ENCODE assay signal across 9 cellular contexts in genomic region chr7:134315679-134316538, GRCh38. TPM values are rescaled to one million over a fixed set of nuclear protein-coding genes. Genes with fewer than 3 reads are reported as not detected.
DNase-seq lines count a peak whose midpoint lies in the region; ATAC-seq, FAIRE-seq and TF ChIP-seq lines count a peak whose summit lies in the region.
"Had no signal": no experiment of that assay in that cellular context is flagged by ENCODE, and none has a peak within 500 bp of the region (broad histone marks: within the 10 kb centered on the region; RNA-seq: fewer than 3 reads in every experiment).

No MANE protein-coding gene starts in this region.

- peaks cover 5% of the 10 kb centered on the region for H3K4me1 ChIP-seq in IMR-90 (ENCODE audit: control insufficient read depth, insufficient read depth, low read length)
- peaks cover 5% of the 10 kb centered on the region for H3K4me1 ChIP-seq in iPS-15b (ENCODE audit: control insufficient read depth, insufficient read depth, low read length)
- peaks cover 2 to 7% of the 10 kb centered on the region in 2 donors for H3K4me1 ChIP-seq in small intestine (ENCODE audit: control insufficient read depth in 2 of 2, insufficient read depth in 1 of 2, low read depth in 1 of 2, low read length in 1 of 2)

- peak overlapping the region; percentile 91 for H3K4me2 ChIP-seq in IMR-90 (ENCODE audit: low read depth, low read length)

- peak overlapping the region; percentile 69 for H4K5ac ChIP-seq in IMR-90 (ENCODE audit: low read depth, low read length)

- H3K79me1 ChIP-seq in IMR-90 (ENCODE audit: low read depth in 1 of 2, low read length in 2 of 2), result peaks cover 17 to 20% of the 10 kb centered on the region in 2 experiments; a peak in 3 of 4 replicates

- H3K9ac ChIP-seq in IMR-90 (ENCODE audit: low read depth, low read length) (peak overlapping the region; percentile 93), iPS-15b (ENCODE audit: low read depth, low read length) (peak overlapping the region; percentile 81)

- peaks cover 5% of the 10 kb centered on the region; the same call in 1 of the 2 replicates for H3K9me1 ChIP-seq in IMR-90 (ENCODE audit: insufficient read depth, low read length)

- H3K4me3 ChIP-seq in IMR-90 (ENCODE audit: insufficient read depth, low read depth, low read length) (peak overlapping the region; percentile 55), iPS-15b (ENCODE audit: low read depth, low read length) (peak overlapping the region; percentile 91), small intestine (ENCODE audit: low read depth in 1 of 2, low read length in 2 of 2) (peak overlapping the region; percentile 86 to 93)

- no peak overlapping the region for H2BK15ac ChIP-seq in IMR-90 (ENCODE audit: low read depth, low read length)

- H3K36me3 ChIP-seq in IMR-90 (ENCODE audit: control insufficient read depth, insufficient read depth, low read length) (no peaks in the 10 kb centered on the region), iPS-15b (ENCODE audit: control insufficient read depth, insufficient read depth, low read length) (no peaks in the 10 kb centered on the region), small intestine (ENCODE audit: control insufficient read depth in 2 of 2, insufficient read depth in 2 of 2, low read length in 2 of 2) (no peaks in the 10 kb centered on the region)

- DNase-seq in SIG-M5 treated with dmso at 0.1 percent for 504 hours (lab: John Stamatoyannopoulos, UW; ENCODE audit: unreplicated experiment), result peak; percentile 4
- no peak for DNase-seq in SIG-M5 (lab: John Stamatoyannopoulos, UW)
- peak; percentile 16 for DNase-seq in IMR-90
- DNase-seq in amniotic epithelial cell (ENCODE audit: low read depth), result peak; percentile 34
- DNase-seq in small intestine, result peak; percentile 33
- no peak for DNase-seq in NCI-H1436 treated with DMSO at 0.1 percent for 48 hours (lab: John Stamatoyannopoulos, UW)
- DNase-seq in T-helper 9 cell, result no peak

- no peak for TF ChIP-seq CTCF in IMR-90 (conservative IDR thresholded peaks at IDR 0.05; ENCODE audit: low read depth, low read length)

- intact Hi-C loops in IMR-90 (cut with micrococcal nuclease), result no loop called here

- H3K23ac ChIP-seq in IMR-90 (ENCODE audit: low read depth, low read length), result peak overlapping the region; percentile 4

- H4K8ac ChIP-seq in IMR-90 (ENCODE audit: low read depth in 2 of 2, low read length in 2 of 2), result peak overlapping the region; percentile 40 to 79; a peak in 3 of 4 replicates

- CTCF ChIA-PET in IMR-90 (lab: Yijun Ruan, JAX), result interaction anchor here (0.6 to 1.3 kb wide), 4 partner anchors 14 to 198 kb away, joined by 3 to 4 read pairs (median 4); no protein-coding TSS in a partner anchor

- peak overlapping the region; percentile 66 for H2AK9ac ChIP-seq in IMR-90 (replicated peaks; ENCODE audit: low read depth, low read length, poor library complexity)

- H3K27me3 ChIP-seq in IMR-90 (ENCODE audit: control insufficient read depth, insufficient read depth, low read length) (no peaks in the 10 kb centered on the region), iPS-15b (ENCODE audit: control insufficient read depth, insufficient read depth, low read length) (peaks cover 5% of the 10 kb centered on the region), small intestine (ENCODE audit: control insufficient read depth in 2 of 2, insufficient read depth in 2 of 2, low read length in 2 of 2) (no peaks in the 10 kb centered on the region)

- no peak for FAIRE-seq in small intestine (lab: Jason Lieb, UNC)
- FAIRE-seq: colon had no signal

- no peaks in the 10 kb centered on the region for H3K9me3 ChIP-seq in IMR-90 (ENCODE audit: control insufficient read depth, insufficient read depth, low read length)
- H3K9me3 ChIP-seq in iPS-15b (ENCODE audit: control insufficient read depth, insufficient read depth, low read length), result no peaks in the 10 kb centered on the region
- no peaks in the 10 kb centered on the region for H3K9me3 ChIP-seq in small intestine (ENCODE audit: control insufficient read depth, low read depth)

- dilution Hi-C loops in IMR-90 (cut with HindIII; ENCODE audit: low sequenced_read_pairs, unreplicated experiment), result no loop called here

- peak overlapping the region; percentile 41 for H2BK5ac ChIP-seq in IMR-90 (ENCODE audit: low read depth, low read length, poor library complexity, severe bottlenecking)

- H3K27ac ChIP-seq in IMR-90 (ENCODE audit: insufficient read depth, low read length), result peak overlapping the region; percentile 51
- peak overlapping the region; percentile 80 to 86 for H3K27ac ChIP-seq in small intestine (ENCODE audit: low read depth in 1 of 2, low read length in 1 of 2)

- TF ChIP-seq POLR2A in IMR-90 (IDR thresholded peaks at IDR 0.05; ENCODE audit: low read depth, low read length), result no peak

- H2BK120ac ChIP-seq in IMR-90 (ENCODE audit: low read depth, low read length), result no peak overlapping the region

- no peak overlapping the region for H2BK20ac ChIP-seq in IMR-90 (ENCODE audit: low read depth, low read length)

- H3K14ac ChIP-seq in IMR-90 (replicated peaks; ENCODE audit: low read depth, low read length), result peak overlapping the region; percentile 39

- H3K56ac ChIP-seq in IMR-90 (ENCODE audit: extremely low read depth, insufficient read depth, low read length), result peak overlapping the region; percentile 67

- H3K18ac ChIP-seq in IMR-90 (ENCODE audit: low read depth, low read length), result peak overlapping the region; percentile 12; the same call in 1 of the 2 replicates

- H3K4ac ChIP-seq in IMR-90 (ENCODE audit: low read depth, low read length), result peak overlapping the region; percentile 3

- no peaks in the 10 kb centered on the region for H4K20me1 ChIP-seq in IMR-90 (ENCODE audit: insufficient read depth, low read length)

- no peak overlapping the region; the same call in 1 of the 2 replicates for H4K91ac ChIP-seq in IMR-90 (ENCODE audit: insufficient read depth, low read depth, low read length)

- no TSS peak for BruUV-seq in IMR-90 (replicated peaks; lab: Mats Ljungman, UMichigan)

- 0% methylated on average over 5 of the region's 20 CpGs; no CpG with 5 or more reads in 1 of the 2 experiments for WGBS in IMR-90 (ENCODE audit: extremely low coverage in 2 of 2, insufficient read length in 1 of 2), 2 experiments
- 15 to 22% (median 19%) methylated on average over 20 of the region's 20 CpGs for WGBS in small intestine, 3 donors

- peak overlapping the region; percentile 95 for H2AFZ ChIP-seq in IMR-90 (replicated peaks; ENCODE audit: low read length, poor library complexity)

- POLR2A ChIA-PET in IMR-90 (lab: Charles Lee; ENCODE audit: unreplicated experiment), result no interaction called here

- no peak for TF ChIP-seq RAD21 in IMR-90 (IDR thresholded peaks at IDR 0.05; ENCODE audit: low read length)

- H2AK5ac ChIP-seq in IMR-90 (ENCODE audit: low read depth, low read length), result peak overlapping the region; percentile 20; the same call in 1 of the 2 replicates

- in situ Hi-C loops in IMR-90 (cut with MboI; ENCODE audit: low sequenced_read_pairs), result no loop called here

- no peak for ATAC-seq in IMR-90 (ENCODE audit: low read depth)

TF ChIP-seq in IMR-90, 13 proteins besides CTCF, POLR2A, EP300 and RAD21:
- no peak for TF ChIP-seq NFE2L2 (IDR thresholded peaks at IDR 0.05; ENCODE audit: low read depth, low read length)
- TF ChIP-seq FOS (IDR thresholded peaks at IDR 0.05; ENCODE audit: low read depth, low read length), result no peak
- TF ChIP-seq ELK1 (IDR thresholded peaks at IDR 0.05; ENCODE audit: borderline replicate concordance, low read depth, low read length), result no peak
- no peak for TF ChIP-seq MAFK (IDR thresholded peaks at IDR 0.05; ENCODE audit: low read depth, low read length)
- no peak for TF ChIP-seq SMC3 (IDR thresholded peaks at IDR 0.05; ENCODE audit: low read depth, low read length)
- no peak for TF ChIP-seq RCOR1 (IDR thresholded peaks at IDR 0.05; ENCODE audit: insufficient replicate concordance, low read length)
- no peak for TF ChIP-seq CEBPB (IDR thresholded peaks at IDR 0.05; ENCODE audit: low read depth, low read length)
- TF ChIP-seq MXI1 (IDR thresholded peaks at IDR 0.05; ENCODE audit: borderline replicate concordance, low read depth, low read length), result no peak
- TF ChIP-seq CHD1 (IDR thresholded peaks at IDR 0.05; ENCODE audit: low read depth, low read length), result no peak
- no peak for TF ChIP-seq MAZ (IDR thresholded peaks at IDR 0.05; ENCODE audit: borderline replicate concordance, low read depth, low read length)
- TF ChIP-seq BHLHE40 (IDR thresholded peaks at IDR 0.05; ENCODE audit: low read depth, low read length), result no peak
- no peak for TF ChIP-seq USF2 (IDR thresholded peaks at IDR 0.05; ENCODE audit: low read depth, low read length)
- TF ChIP-seq RFX5 (IDR thresholded peaks at IDR 0.05; ENCODE audit: low read depth, low read length), result no peak
TF ChIP-seq in IMR-90: peak in this region for 0.

RNA-seq across cellular contexts. Expression of gene SLC35B4, which starts 0.8 kb away (rescaled TPM):
- 15.6 and 19.7 TPM in 2 replicates for total RNA-seq in IMR-90 (2012; rRNA removed)
- polyA plus RNA-seq in IMR-90 (2012; rRNA removed) (9.9 and 10.0 TPM in 2 replicates), small intestine (1 to 10 TPM; 2.7 to 4.5 (median 3.8) TPM)
- 2.7 and 3.8 TPM in 2 replicates for polyA plus RNA-seq in IMR-90 (2012; cell fraction: cytosol; rRNA removed)
- polyA plus RNA-seq in IMR-90 (2012; cell fraction: nucleus; rRNA removed; ENCODE audit: low replicate concordance), result 7.2 and 11.2 TPM in 2 replicates

Comparison
In these comparisons a context has a peak if more than half of its experiments do, and no peak if none do; other contexts are left out.
1. DNase-seq: peak in SIG-M5 treated with dmso at 0.1 percent for 504 hours (single experiment), IMR-90 (single experiment), amniotic epithelial cell (single experiment) and small intestine (single experiment); none in SIG-M5 (single experiment), NCI-H1436 treated with DMSO at 0.1 percent for 48 hours (single experiment) and T-helper 9 cell (single experiment).
2. Peak in every context shown above with its lines, with median percentiles within 50 percentile points of each other: H3K4me3 ChIP-seq.